Comparison of ENCODE assay signal across 24 cellular contexts in genomic region chr18:77858331-77858730, GRCh38.
A peak's percentile ranks its signal among the peaks of the same experiment; 100 is the strongest.
DNase-seq lines count a peak whose midpoint lies in the region; ATAC-seq and TF ChIP-seq lines count a peak whose summit lies in the region.
"Had no signal": no experiment of that assay in that cellular context is flagged by ENCODE, and none has a peak within 500 bp of the region (broad histone marks: within the 10 kb centered on the region; RNA-seq: fewer than 3 reads in every experiment).

No MANE protein-coding gene starts in this region.

- TF ChIP-seq CTCF in glutamatergic neuron (IDR thresholded peaks at IDR 0.05; ENCODE audit: partially characterized antibody, unreplicated experiment) = no peak
- TF ChIP-seq CTCF in activated CD8-positive, alpha-beta T cell treated with anti-CD3 and anti-CD28 coated beads for 36 hours (IDR thresholded peaks at IDR 0.05) = no peak
- TF ChIP-seq CTCF in H9 (conservative IDR thresholded peaks at IDR 0.05) = no peak

- H3K23ac ChIP-seq in H9 (ENCODE audit: insufficient read length, low read depth, low read length) = no peak overlapping the region

- peak; percentile 95 for DNase-seq in NCI-H1092 (lab: John Stamatoyannopoulos, UW)
- DNase-seq in NCI-H1694 treated with DMSO at 0.1 percent for 48 hours (lab: John Stamatoyannopoulos, UW) = peak; percentile 56
- DNase-seq in NCI-H345 treated with DMSO at 0.1 percent for 48 hours (lab: John Stamatoyannopoulos, UW; ENCODE audit: unreplicated experiment) = peak; percentile 86
- DNase-seq in glutamatergic neuron = peak; percentile 78
- no peak for DNase-seq in activated CD8-positive, alpha-beta T cell treated with anti-CD3 and anti-CD28 coated beads for 36 hours
- no peak for DNase-seq in H9
- DNase-seq in stimulated activated naive CD4-positive, alpha-beta T cell (lab: John Stamatoyannopoulos, UW) = no peak
- DNase-seq: activated CD4-positive, alpha-beta T cell treated with anti-CD3 and anti-CD28 coated beads, Interleukin-2, amount 50 U/mL, for 1 hour; activated CD8-positive, alpha-beta memory T cell treated with anti-CD3 and anti-CD28 coated beads, Interleukin-2, amount 50 U/mL, for 4 hours; activated effector memory CD4-positive, alpha-beta T cell treated with Interleukin-2 at 50 U/mL for 16 hours; DMS53; NCI-H526 treated with DMSO at 0.1 percent for 48 hours; PC-3 had no signal

- H4K5ac ChIP-seq in H9 (ENCODE audit: insufficient read length, low read depth, low read length) = no peak overlapping the region

- no peak overlapping the region for H3T11ph ChIP-seq in H9 (ENCODE audit: low read length)

- H3K23me2 ChIP-seq in H9 (ENCODE audit: insufficient read length, low read depth, low read length, poor library complexity, severe bottlenecking) = no peaks in the 10 kb centered on the region

- H3K18ac ChIP-seq in H9 (ENCODE audit: insufficient read length, low read depth, low read length) = no peak overlapping the region

- no peak overlapping the region for H2BK5ac ChIP-seq in H9 (ENCODE audit: insufficient read length, low read length)

- no peaks in the 10 kb centered on the region for H4K20me1 ChIP-seq in H9 (ENCODE audit: control insufficient read depth, insufficient read depth, insufficient read length)

- ATAC-seq in activated CD8-positive, alpha-beta T cell treated with anti-CD3 and anti-CD28 coated beads for 36 hours = no peak
- ATAC-seq in HG03108 (IDR thresholded peaks at IDR 0.05; ENCODE audit: unreplicated experiment) = no peak
- ATAC-seq: GM23338; K562; left lobe of liver; natural killer cell treated with Interleukin-12 subunit alpha and Interleukin-12 subunit beta and Interleukin-15 and Interleukin-18, amount 100 ng/mL, for 72 hours; PC-3 had no signal

- H4K91ac ChIP-seq in H9 (ENCODE audit: insufficient read length, low read depth, low read length) = no peak overlapping the region

- H3K4me3 Mint-ChIP-seq in glutamatergic neuron (ENCODE audit: unreplicated experiment) (no peak overlapping the region), H9 (no peak overlapping the region)
- no peak overlapping the region for H3K4me3 Mint-ChIP-seq in activated CD8-positive, alpha-beta T cell treated with anti-CD3 and anti-CD28 coated beads for 36 hours
- H3K4me3 Mint-ChIP-seq: CD14-positive monocyte; GM23338; natural killer cell treated with Interleukin-12 subunit alpha and Interleukin-12 subunit beta and Interleukin-15 and Interleukin-18, amount 100 ng/mL, for 72 hours; stimulated activated naive CD8-positive, alpha-beta T cell treated with anti-CD3 and anti-CD28 coated beads, Interleukin-15, Interleukin-2, amounts not matched to agents 100 ng/mL and 50 ng/mL, for 24 hours; type B pancreatic cell had no signal

- H3K36me3 Mint-ChIP-seq in glutamatergic neuron (ENCODE audit: unreplicated experiment) (no peaks in the 10 kb centered on the region), H9 (ENCODE audit: insufficient read depth in 1 of 3, low read depth in 3 of 3) (no peaks in the 10 kb centered on the region)
- H3K36me3 Mint-ChIP-seq in activated CD8-positive, alpha-beta T cell treated with anti-CD3 and anti-CD28 coated beads for 36 hours (ENCODE audit: low read depth) = no peaks in the 10 kb centered on the region
- H3K36me3 Mint-ChIP-seq: CD14-positive monocyte; natural killer cell treated with Interleukin-12 subunit alpha and Interleukin-12 subunit beta and Interleukin-15 and Interleukin-18, amount 100 ng/mL, for 72 hours; type B pancreatic cell had no signal

- no peaks in the 10 kb centered on the region for H3K79me1 ChIP-seq in H9 (ENCODE audit: insufficient read depth, low read depth, low read length, poor library complexity, severe bottlenecking)

- H3K27ac ChIP-seq in H9 (ENCODE audit: insufficient read length, low read depth, low read length) = no peak overlapping the region
- H3K27ac ChIP-seq: coronary artery, skin epidermis had no signal

- peaks cover 7% of the 10 kb centered on the region for H3K27me3 Mint-ChIP-seq in glutamatergic neuron (ENCODE audit: unreplicated experiment)
- H3K27me3 Mint-ChIP-seq in activated CD8-positive, alpha-beta T cell treated with anti-CD3 and anti-CD28 coated beads for 36 hours = peaks cover 4% of the 10 kb centered on the region
- peaks cover 5% of the 10 kb centered on the region for H3K27me3 Mint-ChIP-seq in H9 (ENCODE audit: low read depth)
- H3K27me3 Mint-ChIP-seq: stimulated activated naive CD8-positive, alpha-beta T cell treated with anti-CD3 and anti-CD28 coated beads, Interleukin-15, Interleukin-2, amounts not matched to agents 100 ng/mL and 50 ng/mL, for 24 hours had no signal

- H3K4me1 ChIP-seq in H9 (ENCODE audit: insufficient read depth, low read length) = no peaks in the 10 kb centered on the region

- no peak overlapping the region for H2BK20ac ChIP-seq in H9 (ENCODE audit: low read depth, low read length, poor library complexity, severe bottlenecking)

- no peak overlapping the region for H2AK5ac ChIP-seq in H9 (ENCODE audit: insufficient read length, low read length)

- POLR2A ChIA-PET in activated CD8-positive, alpha-beta T cell treated with anti-CD3 and anti-CD28 coated beads for 36 hours (lab: Charles Lee) = no interaction called here

- no peak overlapping the region for H2AFZ ChIP-seq in H9 (ENCODE audit: low read length)
- H2AFZ ChIP-seq: GM23338 had no signal

- no peak overlapping the region for H3K9ac ChIP-seq in H9 (ENCODE audit: extremely low read depth, insufficient read length, low read length)

- H3K4me2 ChIP-seq in H9 (ENCODE audit: insufficient read depth, insufficient read length, low read length) = no peak overlapping the region
- H3K4me2 ChIP-seq: GM23338 had no signal

- intact Hi-C loops in activated CD8-positive, alpha-beta T cell treated with anti-CD3 and anti-CD28 coated beads for 36 hours (cut with micrococcal nuclease) = no loop called here

- H4K8ac ChIP-seq in H9 (replicated peaks; ENCODE audit: insufficient read length, low read depth, low read length) = no peak overlapping the region

- no peaks in the 10 kb centered on the region for H3K27me3 ChIP-seq in H9 (ENCODE audit: insufficient read depth, low read length)

- CTCF ChIA-PET in activated CD8-positive, alpha-beta T cell treated with anti-CD3 and anti-CD28 coated beads for 36 hours (lab: Charles Lee) = no interaction called here

- H3K56ac ChIP-seq in H9 (ENCODE audit: insufficient read length, low read depth, low read length) = no peak overlapping the region

- H3K9me3 Mint-ChIP-seq in glutamatergic neuron (ENCODE audit: unreplicated experiment) = peaks cover 4% of the 10 kb centered on the region
- H3K9me3 Mint-ChIP-seq in activated CD8-positive, alpha-beta T cell treated with anti-CD3 and anti-CD28 coated beads for 36 hours = no peaks in the 10 kb centered on the region
- no peaks in the 10 kb centered on the region for H3K9me3 Mint-ChIP-seq in H9
- H3K9me3 Mint-ChIP-seq: natural killer cell treated with Interleukin-12 subunit alpha and Interleukin-12 subunit beta and Interleukin-15 and Interleukin-18, amount 100 ng/mL, for 72 hours; stimulated activated naive CD8-positive, alpha-beta T cell treated with anti-CD3 and anti-CD28 coated beads, Interleukin-15, Interleukin-2, amounts not matched to agents 100 ng/mL and 50 ng/mL, for 24 hours; type B pancreatic cell had no signal

- WGBS in H9 (ENCODE audit: extremely low coverage, insufficient read length, low lambda C conversion rate) = no CpG with 5 or more reads among the region's 5 CpGs

- peak overlapping the region; percentile 79 for H3K27ac Mint-ChIP-seq in glutamatergic neuron (ENCODE audit: unreplicated experiment)
- H3K27ac Mint-ChIP-seq in activated CD8-positive, alpha-beta T cell treated with anti-CD3 and anti-CD28 coated beads for 36 hours = no peak overlapping the region
- H3K27ac Mint-ChIP-seq in H9 = no peak overlapping the region; a peak in 1 of 7 replicates
- H3K27ac Mint-ChIP-seq: CD14-positive monocyte; GM23338; natural killer cell treated with Interleukin-12 subunit alpha and Interleukin-12 subunit beta and Interleukin-15 and Interleukin-18, amount 100 ng/mL, for 72 hours; progenitor cell of endocrine pancreas; stimulated activated naive CD8-positive, alpha-beta T cell treated with anti-CD3 and anti-CD28 coated beads, Interleukin-15, Interleukin-2, amounts not matched to agents 100 ng/mL and 50 ng/mL, for 24 hours; type B pancreatic cell had no signal

- H3K4me1 Mint-ChIP-seq in glutamatergic neuron (ENCODE audit: low read depth, unreplicated experiment) (peaks cover 10% of the 10 kb centered on the region), H9 (peaks cover 0 to 3% of the 10 kb centered on the region in 2 experiments; a peak in 1 of 4 replicates)
- H3K4me1 Mint-ChIP-seq in activated CD8-positive, alpha-beta T cell treated with anti-CD3 and anti-CD28 coated beads for 36 hours (ENCODE audit: low read depth) = no peaks in the 10 kb centered on the region
- H3K4me1 Mint-ChIP-seq: CD14-positive monocyte, GM23338 had no signal

- no peak overlapping the region for H2BK120ac ChIP-seq in H9 (ENCODE audit: low read depth, low read length, poor library complexity, severe bottlenecking)

- no peak overlapping the region for H2BK15ac ChIP-seq in H9 (ENCODE audit: low read depth, low read length)

- no peaks in the 10 kb centered on the region for H3K79me2 ChIP-seq in H9 (ENCODE audit: insufficient read depth, low read length)

- H2BK12ac ChIP-seq in H9 (ENCODE audit: insufficient read length, low read depth, low read length) = no peak overlapping the region

- no peaks in the 10 kb centered on the region for H3K9me3 ChIP-seq in H9 (ENCODE audit: control insufficient read depth, low read depth, low read length)

- H3K14ac ChIP-seq in H9 (ENCODE audit: insufficient read depth, low read length) = no peak overlapping the region

- no peak overlapping the region for H3K4ac ChIP-seq in H9 (ENCODE audit: low read depth, low read length)

Comparison
In these comparisons a context has a peak if more than half of its experiments do, and no peak if none do; other contexts are left out.
1. DNase-seq: peak in NCI-H1092 (single experiment), NCI-H1694 treated with DMSO at 0.1 percent for 48 hours (single experiment), NCI-H345 treated with DMSO at 0.1 percent for 48 hours (single experiment) and glutamatergic neuron (single experiment); none in activated CD8-positive, alpha-beta T cell treated with anti-CD3 and anti-CD28 coated beads for 36 hours (single experiment), H9 (single experiment) and stimulated activated naive CD4-positive, alpha-beta T cell (0 of 6).